35 cellular contexts compared by ENCODE assay signal in the genomic region with DNA sequence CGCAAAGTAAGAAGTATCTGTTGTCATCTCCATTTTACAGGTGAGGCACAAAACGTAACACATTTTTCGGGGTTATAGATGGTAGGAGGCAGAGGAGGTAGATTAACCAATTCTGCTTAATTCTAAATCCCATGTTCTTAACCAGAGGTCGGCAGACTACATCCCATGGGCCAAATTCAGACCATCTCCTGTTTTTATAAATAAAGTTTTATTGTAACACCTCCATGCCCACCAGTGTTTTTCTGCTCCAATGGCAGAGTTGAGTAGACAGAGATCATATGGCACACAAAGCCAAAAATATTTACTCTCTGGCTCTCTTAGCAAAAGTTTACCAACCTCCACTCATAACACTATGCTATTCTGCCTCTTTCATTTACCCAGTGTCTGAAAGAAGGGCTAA. TPM values are rescaled to one million over a fixed set of nuclear protein-coding genes. Genes with fewer than 3 reads are reported as not detected.
"Had no signal": no experiment of that assay in that cellular context is flagged by ENCODE, and none has a peak within 500 bp of the region (broad histone marks: within the 10 kb centered on the region; RNA-seq: fewer than 3 reads in every experiment).

No MANE protein-coding gene starts in this region.

- H3K27me3 ChIP-seq: adrenal gland, ascending aorta, body of pancreas, brain microvascular endothelial cell, breast epithelium, cardiac muscle cell had no signal

- H3K4me3 ChIP-seq: adrenal gland, ascending aorta, body of pancreas, breast epithelium, cardiac muscle cell had no signal

- H3K27ac ChIP-seq: adrenal gland, ascending aorta, body of pancreas, brain microvascular endothelial cell, breast epithelium, cardiac muscle cell had no signal

- H3K9me3 ChIP-seq: adrenal gland, ascending aorta, body of pancreas, breast epithelium had no signal

- H3K4me1 ChIP-seq: adrenal gland, ascending aorta, breast epithelium had no signal

- DNase-seq: activated effector memory CD4-positive, alpha-beta T cell treated with anti-CD3 and anti-CD28 coated beads, Interleukin-2, amount 50 U/mL, for 16 hours; activated effector memory CD4-positive, alpha-beta T cell treated with Interleukin-2 at 50 U/mL for 16 hours; activated gamma-delta T cell; activated gamma-delta T cell treated with Interleukin-2 at 50 U/mL for 16 hours; activated naive CD4-positive, alpha-beta T cell; activated naive CD4-positive, alpha-beta T cell treated with anti-CD3 and anti-CD28 coated beads for 36 hours; activated naive CD4-positive, alpha-beta T cell treated with anti-CD3 and anti-CD28 coated beads, Interleukin-2, amount 10 ng/mL, durations not matched to agents 7 days and 5 days; activated naive CD4-positive, alpha-beta T cell treated with anti-CD3 and anti-CD28 coated beads, Interleukin-2, amount 50 U/mL, for 16 hours; activated naive CD4-positive, alpha-beta T cell treated with Interleukin-2 at 50 U/mL for 16 hours; activated naive CD8-positive, alpha-beta T cell treated with anti-CD3 and anti-CD28 coated beads for 36 hours; activated naive CD8-positive, alpha-beta T cell treated with anti-CD3 and anti-CD28 coated beads, Interleukin-2, amount 10 ng/mL, durations not matched to agents 7 days and 5 days; activated naive CD8-positive, alpha-beta T cell treated with anti-CD3 and anti-CD28 coated beads, Interleukin-2, amount 50 U/mL, for 24 hours; activated T-cell treated with anti-CD3 and anti-CD28 coated beads, Interleukin-2, amount 50 U/mL, for 24 hours; activated T-cell treated with anti-CD3 and anti-CD28 coated beads, Interleukin-2, amount 50 U/mL, for 4 hours; activated T-cell treated with anti-CD3 and anti-CD28 coated beads, Interleukin-2, amount 50 U/mL, for 48 hours; activated T-cell treated with anti-CD3 and anti-CD28 coated beads, Interleukin-2, amount 50 U/mL, for 72 hours; amniotic stem cell; amygdala; anterior cingulate cortex; body of pancreas; brain microvascular endothelial cell; caudate nucleus; central memory CD4-positive, alpha-beta T cell; cerebellar nuclear complex had no signal

- ATAC-seq: activated naive CD4-positive, alpha-beta T cell treated with anti-CD3 and anti-CD28 coated beads, Interleukin-2, amount 50 U/mL, for 72 hours; activated naive CD8-positive, alpha-beta T cell treated with anti-CD3 and anti-CD28 coated beads, Interleukin-2, amount 50 U/mL, for 24 hours; activated T-cell treated with anti-CD3 and anti-CD28 coated beads, Interleukin-2, amount 50 U/mL, for 4 hours; activated T-cell treated with anti-CD3 and anti-CD28 coated beads, Interleukin-2, amount 50 U/mL, for 72 hours; activated T-helper 17 cell treated with anti-CD3 and anti-CD28 coated beads, Interleukin-2, amount 50 U/mL, for 72 hours; body of pancreas had no signal

- H3K36me3 ChIP-seq: adrenal gland, ascending aorta, brain microvascular endothelial cell, breast epithelium, cardiac muscle cell had no signal

- FAIRE-seq: astrocyte had no signal

RNA-seq across cellular contexts. Expression of gene FHAD1, which starts 30.9 kb away (rescaled TPM):
- total RNA-seq: activated T-helper 1 cell treated with anti-CD3 and anti-CD28 coated beads, Interleukin-12 subunit alpha, Interleukin-12 subunit beta, Interleukin-2, Interleukin-4 antibody, amounts not matched to agents 30 ng/mL and 10 ng/mL and 1 ng/mL, durations not matched to agents 14 hours and 24 hours and 36 hours; activated T-helper 17 cell treated with anti-CD3 and anti-CD28 coated beads, Interleukin-2, amount 50 U/mL, for 72 hours; activated T-helper 2 cell treated with anti-CD3 and anti-CD28 coated beads, Interferon-gamma antibody, Interleukin-2, Interleukin-4, amounts not matched to agents 10 μg/mL and 5 μg/mL and 100 μg/mL, durations not matched to agents 14 hours and 24 hours and 36 hours; ascending aorta; bronchial epithelial cell; chondrocyte had no signal
